ENCODE assay signal across 9 cellular contexts in genomic region chr9:74379718-74380117, GRCh38.
DNase-seq lines count a peak whose midpoint lies in the region; ATAC-seq, FAIRE-seq and TF ChIP-seq lines count a peak whose summit lies in the region.
"Had no signal": no experiment of that assay in that cellular context is flagged by ENCODE, and none has a peak within 500 bp of the region (broad histone marks: within the 10 kb centered on the region; RNA-seq: fewer than 3 reads in every experiment).

No MANE protein-coding gene starts in this region.

- peak; percentile 51 for ATAC-seq in GM21526 (IDR thresholded peaks at IDR 0.05; ENCODE audit: low FRiP score, unreplicated experiment)
- ATAC-seq in activated CD8-positive, alpha-beta T cell treated with anti-CD3 and anti-CD28 coated beads, Interleukin-2, amount 10 ng/mL, durations not matched to agents 7 days and 5 days: peak; percentile 64
- no peak for ATAC-seq in aorta (ENCODE audit: low FRiP score)

- no peak for TF ChIP-seq EP300 in tibial nerve (IDR thresholded peaks at IDR 0.05)

- H3K4me3 Mint-ChIP-seq in activated CD8-positive, alpha-beta T cell treated with anti-CD3 and anti-CD28 coated beads, Interleukin-2, amount 10 ng/mL, durations not matched to agents 7 days and 5 days: no peak overlapping the region

- H3K4me3 ChIP-seq in liver (ENCODE audit: low read depth in 1 of 3, low read length in 3 of 3): no peak overlapping the region
- no peak overlapping the region for H3K4me3 ChIP-seq in tibial nerve
- no peak overlapping the region for H3K4me3 ChIP-seq in aorta (ENCODE audit: low read length in 2 of 2)

- 34% methylated on average over 2 of the region's 2 CpGs for WGBS in liver
- 50% methylated on average over 2 of the region's 2 CpGs for WGBS in tibial nerve, 2 donors
- WGBS in aorta, 2 donors: 48 to 49% methylated on average over 2 of the region's 2 CpGs

- no peak for FAIRE-seq in HTR-8/SVneo (lab: Jason Lieb, UNC)

- peaks cover 0 to 7% (median 1%) of the 10 kb centered on the region in 4 donors for H3K4me1 ChIP-seq in liver (ENCODE audit: control insufficient read depth in 4 of 4, insufficient read depth in 4 of 4, low read length in 3 of 4)
- no peaks in the 10 kb centered on the region for H3K4me1 ChIP-seq in tibial nerve
- no peaks in the 10 kb centered on the region for H3K4me1 ChIP-seq in aorta (ENCODE audit: control insufficient read depth in 1 of 2, insufficient read depth in 2 of 2, low read length in 2 of 2)

- H3K27ac ChIP-seq in liver (ENCODE audit: low read depth in 1 of 2, low read length in 2 of 2): no peak overlapping the region
- no peak overlapping the region for H3K27ac ChIP-seq in tibial nerve
- no peak overlapping the region for H3K27ac ChIP-seq in aorta (ENCODE audit: low read depth in 1 of 2, low read length in 2 of 2)

- intact Hi-C loops in aorta (cut with DNase I): no loop called here

- DNase-seq in ELR (ENCODE audit: low read depth) (peak; percentile 3), NCI-H1092 treated with DMSO at 0.1 percent for 48 hours (lab: John Stamatoyannopoulos, UW) (peak; percentile 71), tibial nerve (ENCODE audit: low spot score in 2 of 2) (no peak), aorta (no peak), HTR-8/SVneo (ENCODE audit: insufficient read length, low spot score) (no peak)
- peak; percentile 43 for DNase-seq in activated CD8-positive, alpha-beta T cell treated with anti-CD3 and anti-CD28 coated beads, Interleukin-2, amount 10 ng/mL, durations not matched to agents 7 days and 5 days
- DNase-seq: IMR-90 had no signal

- no peak overlapping the region for H3K27ac Mint-ChIP-seq in activated CD8-positive, alpha-beta T cell treated with anti-CD3 and anti-CD28 coated beads, Interleukin-2, amount 10 ng/mL, durations not matched to agents 7 days and 5 days

- no peaks in the 10 kb centered on the region for H3K36me3 Mint-ChIP-seq in activated CD8-positive, alpha-beta T cell treated with anti-CD3 and anti-CD28 coated beads, Interleukin-2, amount 10 ng/mL, durations not matched to agents 7 days and 5 days (ENCODE audit: low read depth)

- TF ChIP-seq POLR2A in tibial nerve (IDR thresholded peaks at IDR 0.05): no peak

- H3K9me3 Mint-ChIP-seq in activated CD8-positive, alpha-beta T cell treated with anti-CD3 and anti-CD28 coated beads, Interleukin-2, amount 10 ng/mL, durations not matched to agents 7 days and 5 days (ENCODE audit: insufficient read depth): no peaks in the 10 kb centered on the region

- peak; percentile 90 to 94 for TF ChIP-seq RAD21 in liver (IDR thresholded peaks at IDR 0.05)

- no peaks in the 10 kb centered on the region for H3K9me3 ChIP-seq in liver (ENCODE audit: control insufficient read depth in 4 of 4, low read length in 3 of 4)
- no peaks in the 10 kb centered on the region for H3K9me3 ChIP-seq in tibial nerve
- no peaks in the 10 kb centered on the region for H3K9me3 ChIP-seq in aorta (ENCODE audit: control insufficient read depth, low read length)

- TF ChIP-seq CTCF in liver (IDR thresholded peaks at IDR 0.05; ENCODE audit: low read depth, low read length, missing input control) (peak; percentile 54), tibial nerve (IDR thresholded peaks at IDR 0.05) (no peak)

- H3K36me3 ChIP-seq in liver (ENCODE audit: control insufficient read depth in 4 of 4, insufficient read depth in 3 of 4, low read depth in 1 of 4, low read length in 3 of 4): no peaks in the 10 kb centered on the region
- no peaks in the 10 kb centered on the region for H3K36me3 ChIP-seq in tibial nerve
- no peaks in the 10 kb centered on the region for H3K36me3 ChIP-seq in aorta (ENCODE audit: control insufficient read depth in 1 of 2, insufficient read depth in 2 of 2, low read length in 1 of 2)

- peaks cover 2% of the 10 kb centered on the region for H3K27me3 Mint-ChIP-seq in activated CD8-positive, alpha-beta T cell treated with anti-CD3 and anti-CD28 coated beads, Interleukin-2, amount 10 ng/mL, durations not matched to agents 7 days and 5 days (ENCODE audit: low read depth)

- H3K27me3 ChIP-seq in liver (ENCODE audit: control insufficient read depth in 4 of 4, insufficient read depth in 4 of 4, low read length in 3 of 4) (no peaks in the 10 kb centered on the region), tibial nerve (no peaks in the 10 kb centered on the region), aorta (ENCODE audit: control insufficient read depth in 1 of 2, insufficient read depth in 2 of 2, low read length in 1 of 2) (no peaks in the 10 kb centered on the region)

- H3K9ac ChIP-seq in liver (ENCODE audit: low read depth in 1 of 2, low read length in 2 of 2): no peak overlapping the region

- peaks cover 10% of the 10 kb centered on the region for H3K4me1 Mint-ChIP-seq in activated CD8-positive, alpha-beta T cell treated with anti-CD3 and anti-CD28 coated beads, Interleukin-2, amount 10 ng/mL, durations not matched to agents 7 days and 5 days (ENCODE audit: low read depth)

- CTCF ChIA-PET in activated CD8-positive, alpha-beta T cell treated with anti-CD3 and anti-CD28 coated beads, Interleukin-2, amount 10 ng/mL, durations not matched to agents 7 days and 5 days (lab: Charles Lee): interaction anchor here (0.6 to 2.4 kb wide), 8 partner anchors 10 to 1179 kb away, joined by 3 to 21 read pairs (median 4); no protein-coding TSS in a partner anchor

- POLR2A ChIA-PET in activated CD8-positive, alpha-beta T cell treated with anti-CD3 and anti-CD28 coated beads, Interleukin-2, amount 10 ng/mL, durations not matched to agents 7 days and 5 days (lab: Charles Lee): no interaction called here

TF ChIP-seq in liver, 16 proteins besides CTCF, POLR2A, EP300 and RAD21:
- no peak for TF ChIP-seq GABPA (IDR thresholded peaks at IDR 0.05 in 1 of 2, conservative IDR thresholded peaks at IDR 0.05 in 1 of 2)
- no peak for TF ChIP-seq FOXA2 (IDR thresholded peaks at IDR 0.05)
- TF ChIP-seq REST (IDR thresholded peaks at IDR 0.05): no peak
- no peak for TF ChIP-seq TAF1 (conservative IDR thresholded peaks at IDR 0.05)
- TF ChIP-seq YY1 (IDR thresholded peaks at IDR 0.05): no peak
- TF ChIP-seq JUND (IDR thresholded peaks at IDR 0.05): no peak
- TF ChIP-seq SP1 (IDR thresholded peaks at IDR 0.05): no peak
- TF ChIP-seq RXRA (IDR thresholded peaks at IDR 0.05): no peak
- no peak for TF ChIP-seq MAX (IDR thresholded peaks at IDR 0.05)
- no peak for TF ChIP-seq NR2F2 (IDR thresholded peaks at IDR 0.05)
TF ChIP-seq in liver: peak in this region for 0.

Comparison
In these comparisons a context has a peak if more than half of its experiments do, and no peak if none do; other contexts are left out.
1. DNase-seq: peak in ELR (single experiment), NCI-H1092 treated with DMSO at 0.1 percent for 48 hours (single experiment) and activated CD8-positive, alpha-beta T cell treated with anti-CD3 and anti-CD28 coated beads, Interleukin-2, amount 10 ng/mL, durations not matched to agents 7 days and 5 days (single experiment); none in tibial nerve (0 of 2), aorta (0 of 2) and HTR-8/SVneo (single experiment).